Comparison of ENCODE assay signal across 8 cellular contexts in genomic region chr17:69607162-69607834, GRCh38.
DNase-seq lines count a peak whose midpoint lies in the region; ATAC-seq and TF ChIP-seq lines count a peak whose summit lies in the region.

No MANE protein-coding gene starts in this region.

- no peaks in the 10 kb centered on the region for H3K36me3 Mint-ChIP-seq in activated naive CD4-positive, alpha-beta T cell treated with anti-CD3 and anti-CD28 coated beads for 36 hours (ENCODE audit: low read depth)
- no peaks in the 10 kb centered on the region for H3K36me3 Mint-ChIP-seq in stimulated activated memory B cell treated with anti-CD40 and anti-IgM and Interleukin-4, amounts not matched to agents 10 μg/mL and 1 μg/mL and 100 μg/mL, for 72 hours

- peaks cover 14% of the 10 kb centered on the region for H3K4me1 Mint-ChIP-seq in activated naive CD4-positive, alpha-beta T cell treated with anti-CD3 and anti-CD28 coated beads for 36 hours (ENCODE audit: low read depth)
- H3K4me1 Mint-ChIP-seq in stimulated activated memory B cell treated with anti-CD40 and anti-IgM and Interleukin-4, amounts not matched to agents 10 μg/mL and 1 μg/mL and 100 μg/mL, for 72 hours, result peaks cover 10% of the 10 kb centered on the region

- H3K9me3 Mint-ChIP-seq in activated naive CD4-positive, alpha-beta T cell treated with anti-CD3 and anti-CD28 coated beads for 36 hours, result no peaks in the 10 kb centered on the region
- no peaks in the 10 kb centered on the region for H3K9me3 Mint-ChIP-seq in stimulated activated memory B cell treated with anti-CD40 and anti-IgM and Interleukin-4, amounts not matched to agents 10 μg/mL and 1 μg/mL and 100 μg/mL, for 72 hours

- H3K4me2 ChIP-seq in HCT116 (ENCODE audit: low read length) (peak overlapping the region; percentile 40), PC-9 (no peak overlapping the region)

- H3K4me3 Mint-ChIP-seq in activated naive CD4-positive, alpha-beta T cell treated with anti-CD3 and anti-CD28 coated beads for 36 hours, result no peak overlapping the region
- H3K4me3 Mint-ChIP-seq in stimulated activated memory B cell treated with anti-CD40 and anti-IgM and Interleukin-4, amounts not matched to agents 10 μg/mL and 1 μg/mL and 100 μg/mL, for 72 hours, result no peak overlapping the region

- intact Hi-C loops in activated naive CD4-positive, alpha-beta T cell treated with anti-CD3 and anti-CD28 coated beads for 36 hours (cut with micrococcal nuclease), result loop anchor here (1.0 to 5.0 kb wide), 7 partner anchors 38 to 1025 kb away; no protein-coding TSS in a partner anchor
- intact Hi-C loops in HCT116 (cut with micrococcal nuclease), result loop anchor here (5.0 kb wide), 1 partner anchor 945 kb away; no protein-coding TSS in a partner anchor
- intact Hi-C loops in PC-9 (cut with micrococcal nuclease; ENCODE audit: unreplicated experiment), result loop anchor here (2.0 to 5.0 kb wide), 3 partner anchors 538 to 1016 kb away; no protein-coding TSS in a partner anchor

- peaks cover 7% of the 10 kb centered on the region for H3K27me3 Mint-ChIP-seq in activated naive CD4-positive, alpha-beta T cell treated with anti-CD3 and anti-CD28 coated beads for 36 hours (ENCODE audit: low read depth)
- H3K27me3 Mint-ChIP-seq in stimulated activated memory B cell treated with anti-CD40 and anti-IgM and Interleukin-4, amounts not matched to agents 10 μg/mL and 1 μg/mL and 100 μg/mL, for 72 hours, result peaks cover 22% of the 10 kb centered on the region

- BruUV-seq in HCT116 (replicated peaks; lab: Mats Ljungman, UMichigan) (no TSS peak), PC-9 (replicated peaks; lab: Mats Ljungman, UMichigan) (no TSS peak)

- DNase-seq in activated naive CD4-positive, alpha-beta T cell treated with anti-CD3 and anti-CD28 coated beads for 36 hours, result peak; percentile 78
- DNase-seq in activated naive CD4-positive, alpha-beta T cell treated with anti-CD3 and anti-CD28 coated beads, Interleukin-2, amount 50 U/mL, for 16 hours, result no peak
- peak; percentile 57 for DNase-seq in HCT116 (ENCODE audit: low read depth, low spot score)
- DNase-seq in LNCaP clone FGC (ENCODE audit: low read depth), result peak; percentile 58
- peak in 1 of 2 experiments; percentile 31 for DNase-seq in PC-9
- peak; percentile 23 for DNase-seq in cerebellum (ENCODE audit: low spot score)

- H3K27ac Mint-ChIP-seq in activated naive CD4-positive, alpha-beta T cell treated with anti-CD3 and anti-CD28 coated beads for 36 hours, result peak overlapping the region; percentile 73
- H3K27ac Mint-ChIP-seq in stimulated activated memory B cell treated with anti-CD40 and anti-IgM and Interleukin-4, amounts not matched to agents 10 μg/mL and 1 μg/mL and 100 μg/mL, for 72 hours, result peak overlapping the region; percentile 27

- H3K27ac ChIP-seq in HCT116 (ENCODE audit: low read depth, low read length), result peak overlapping the region; percentile 47; the same call in 1 of the 2 replicates
- no peak overlapping the region for H3K27ac ChIP-seq in PC-9
- peak overlapping the region; percentile 31 for H3K27ac ChIP-seq in layer of hippocampus (ENCODE audit: low read depth, low read length)

- H3K9me3 ChIP-seq in HCT116 (ENCODE audit: control insufficient read depth in 1 of 2, insufficient read depth in 1 of 2, low read depth in 1 of 2, low read length in 2 of 2) (no peaks in the 10 kb centered on the region), PC-9 (ENCODE audit: insufficient read depth, low read depth) (no peaks in the 10 kb centered on the region)

- CTCF ChIA-PET in activated naive CD4-positive, alpha-beta T cell treated with anti-CD3 and anti-CD28 coated beads for 36 hours (lab: Charles Lee), result interaction anchor here (0.7 to 2.2 kb wide), 12 partner anchors 9 to 946 kb away, joined by 3 to 8 read pairs (median 3); no protein-coding TSS in a partner anchor
- CTCF ChIA-PET in HCT116 (lab: Charles Lee) (interaction anchor here (0.6 to 3.9 kb wide), 43 partner anchors 8 to 1023 kb away, joined by 3 to 51 read pairs (median 4); no protein-coding TSS in a partner anchor), PC-9 (lab: Charles Lee) (interaction anchor here (0.6 to 1.1 kb wide), 2 partner anchors 10 to 805 kb away, joined by 3 read pairs; no protein-coding TSS in a partner anchor)

- H2AFZ ChIP-seq in HCT116 (ENCODE audit: low read depth, low read length, poor library complexity, severe bottlenecking) (peak overlapping the region; percentile 74), PC-9 (no peak overlapping the region)

- H4K20me1 ChIP-seq in HCT116 (ENCODE audit: insufficient read depth) (no peaks in the 10 kb centered on the region), PC-9 (ENCODE audit: insufficient read depth) (no peaks in the 10 kb centered on the region)

- H3K4me1 ChIP-seq in HCT116 (ENCODE audit: control insufficient read depth in 1 of 2, insufficient read depth in 2 of 2, low read length in 2 of 2) (peaks cover 8 to 10% of the 10 kb centered on the region in 2 experiments; a peak in 3 of 4 replicates), PC-9 (replicated peaks; ENCODE audit: insufficient read depth) (peaks cover 18% of the 10 kb centered on the region)

- no peak for TF ChIP-seq POLR2A in HCT116 (IDR thresholded peaks at IDR 0.05; ENCODE audit: borderline replicate concordance, extremely low read depth, insufficient read depth, insufficient read length)

- peak; percentile 74 for TF ChIP-seq RAD21 in HCT116 (IDR thresholded peaks at IDR 0.05; ENCODE audit: low read depth)

- H3K9me2 ChIP-seq in HCT116 (ENCODE audit: insufficient read depth) (no peaks in the 10 kb centered on the region), PC-9 (ENCODE audit: insufficient read depth) (no peaks in the 10 kb centered on the region)

- H3K9ac ChIP-seq in HCT116 (ENCODE audit: low read length), result no peak overlapping the region

- no peaks in the 10 kb centered on the region for H3K36me3 ChIP-seq in HCT116 (ENCODE audit: control insufficient read depth in 1 of 2, insufficient read depth in 2 of 2, low read length in 2 of 2)
- H3K36me3 ChIP-seq in PC-9 (ENCODE audit: low read depth), result no peaks in the 10 kb centered on the region

- H3K79me2 ChIP-seq in HCT116 (ENCODE audit: insufficient read depth, low read length), result no peaks in the 10 kb centered on the region
- no peaks in the 10 kb centered on the region for H3K79me2 ChIP-seq in PC-9 (ENCODE audit: low read depth)

- peak; percentile 87 for ATAC-seq in HCT116
- peak; percentile 61 for ATAC-seq in stimulated activated memory B cell treated with anti-CD40 and anti-IgM and Interleukin-4, amounts not matched to agents 10 μg/mL and 1 μg/mL and 100 μg/mL, for 72 hours

- no peaks in the 10 kb centered on the region for H3K27me3 ChIP-seq in HCT116 (ENCODE audit: insufficient read depth, low read length)
- no peaks in the 10 kb centered on the region for H3K27me3 ChIP-seq in PC-9 (ENCODE audit: insufficient read depth, low read depth)
- no peaks in the 10 kb centered on the region for H3K27me3 ChIP-seq in layer of hippocampus (ENCODE audit: control insufficient read depth, insufficient read depth, low read length)

- H3K4me3 ChIP-seq in HCT116 (replicated peaks in 1 of 2; ENCODE audit: low read depth in 1 of 2, low read length in 2 of 2) (no peak overlapping the region), LNCaP clone FGC (ENCODE audit: low read depth, low read length) (no peak overlapping the region), PC-9 (no peak overlapping the region)

- H3F3A ChIP-seq in PC-9 (ENCODE audit: insufficient read depth, low read depth), result peaks cover 6% of the 10 kb centered on the region; the same call in 1 of the 2 replicates

- TF ChIP-seq CTCF in HCT116 (IDR thresholded peaks at IDR 0.05 in 2 of 3, conservative IDR thresholded peaks at IDR 0.05 in 1 of 3; ENCODE audit: borderline replicate concordance in 1 of 3, insufficient read depth in 1 of 3, low read depth in 2 of 3, low read length in 2 of 3) (peak; percentile 66 to 98 (median 92)), LNCaP clone FGC (IDR thresholded peaks at IDR 0.05; ENCODE audit: control insufficient read depth, extremely low read depth, insufficient read depth) (peak; percentile 95), PC-9 (conservative IDR thresholded peaks at IDR 0.05) (peak; percentile 82)

- POLR2A ChIA-PET in HCT116 (lab: Charles Lee) (interaction anchor here (1.4 to 1.9 kb wide), 2 partner anchors 10 to 24 kb away, joined by 4 to 7 read pairs; no protein-coding TSS in a partner anchor), PC-9 (lab: Charles Lee; ENCODE audit: unreplicated experiment) (no interaction called here)

- RAD21 ChIA-PET in HCT116 (lab: Charles Lee; ENCODE audit: low non-redundant PET in 1 of 2, low total read pairs in 2 of 2, uncharacterized antibody in 2 of 2, unreplicated experiment in 2 of 2), result interaction anchor here in 1 of 2 experiments (1.3 kb wide), 1 partner anchor 537 kb away, joined by 4 read pairs; no protein-coding TSS in a partner anchor

TF ChIP-seq in HCT116, 20 proteins besides CTCF, POLR2A, EP300 and RAD21:
- no peak for TF ChIP-seq EZH2 (IDR thresholded peaks at IDR 0.05)
- TF ChIP-seq ZFX (IDR thresholded peaks at IDR 0.05), result no peak
- TF ChIP-seq CEBPB (IDR thresholded peaks at IDR 0.05; ENCODE audit: low read depth), result 0 out of 2 replicates have a peak, but pooled peaks have one; percentile 31
- TF ChIP-seq FOSL1 (IDR thresholded peaks at IDR 0.05; ENCODE audit: low read depth), result 0 out of 2 replicates have a peak, but pooled peaks have one; percentile 8
- TF ChIP-seq EGR1 (IDR thresholded peaks at IDR 0.05; ENCODE audit: low read depth), result no peak
- peak; percentile 90 for TF ChIP-seq CBX3 (IDR thresholded peaks at IDR 0.05; ENCODE audit: low read depth)
- TF ChIP-seq MAX (IDR thresholded peaks at IDR 0.05), result peak; percentile 52
- no peak for TF ChIP-seq ZNF274 (IDR thresholded peaks at IDR 0.05; ENCODE audit: low read depth, low read length)
- no peak for TF ChIP-seq SIN3A (IDR thresholded peaks at IDR 0.05; ENCODE audit: low read depth)
TF ChIP-seq in HCT116: peak in this region for 4.
